Comparison of ENCODE assay signal across 18 cellular contexts in genomic region chr2:234450431-234451095, GRCh38. TPM values are rescaled to one million over a fixed set of nuclear protein-coding genes. Genes with fewer than 3 reads are reported as not detected.
DNase-seq lines count a peak whose midpoint lies in the region; ATAC-seq, FAIRE-seq and TF ChIP-seq lines count a peak whose summit lies in the region.
"Had no signal": no experiment of that assay in that cellular context is flagged by ENCODE, and none has a peak within 500 bp of the region (broad histone marks: within the 10 kb centered on the region; RNA-seq: fewer than 3 reads in every experiment).

No MANE protein-coding gene starts in this region.

- peaks cover 8% of the 10 kb centered on the region for H3K9me3 Mint-ChIP-seq in activated naive CD8-positive, alpha-beta T cell treated with anti-CD3 and anti-CD28 coated beads for 36 hours
- H3K9me3 Mint-ChIP-seq in nephron progenitor cell, result peaks cover 17% of the 10 kb centered on the region

- H4K91ac ChIP-seq in IMR-90 (ENCODE audit: insufficient read depth, low read depth, low read length), result peak overlapping the region; percentile 97

- no TSS peak for BruUV-seq in IMR-90 (replicated peaks; lab: Mats Ljungman, UMichigan)

- no peak for TF ChIP-seq RAD21 in IMR-90 (IDR thresholded peaks at IDR 0.05; ENCODE audit: low read length)

- H2AK5ac ChIP-seq in IMR-90 (ENCODE audit: low read depth, low read length), result peak overlapping the region; percentile 94; the same call in 1 of the 2 replicates

- H3K4ac ChIP-seq in IMR-90 (ENCODE audit: low read depth, low read length), result peak overlapping the region; percentile 93

- H3K14ac ChIP-seq in IMR-90 (replicated peaks; ENCODE audit: low read depth, low read length), result peak overlapping the region; percentile 83

- no CpG with 5 or more reads among the region's 5 CpGs for WGBS in IMR-90 (ENCODE audit: extremely low coverage in 2 of 2, insufficient read length in 1 of 2), 2 experiments

- peak overlapping the region; percentile 61; the same call in 1 of the 2 replicates for H4K5ac ChIP-seq in IMR-90 (ENCODE audit: low read depth, low read length)

- H3K36me3 ChIP-seq in IMR-90 (ENCODE audit: control insufficient read depth, insufficient read depth, low read length), result no peaks in the 10 kb centered on the region
- H3K36me3 ChIP-seq: esophagus squamous epithelium had no signal

- POLR2A ChIA-PET in IMR-90 (lab: Charles Lee; ENCODE audit: unreplicated experiment), result no interaction called here

- CTCF ChIA-PET in IMR-90 (lab: Yijun Ruan, JAX), result interaction anchor here (0.6 to 1.1 kb wide), 2 partner anchors 44 to 108 kb away, joined by 3 read pairs; no protein-coding TSS in a partner anchor

- H2BK5ac ChIP-seq in IMR-90 (ENCODE audit: low read depth, low read length, poor library complexity, severe bottlenecking), result peak overlapping the region; percentile 49

- in situ Hi-C loops in IMR-90 (cut with MboI; ENCODE audit: low sequenced_read_pairs), result no loop called here

- intact Hi-C loops in IMR-90 (cut with micrococcal nuclease), result no loop called here

- peaks cover 19% of the 10 kb centered on the region for H3K4me1 ChIP-seq in IMR-90 (ENCODE audit: control insufficient read depth, insufficient read depth, low read length)

- peak overlapping the region; percentile 39 for H2AK9ac ChIP-seq in IMR-90 (replicated peaks; ENCODE audit: low read depth, low read length, poor library complexity)

- H2BK20ac ChIP-seq in IMR-90 (ENCODE audit: low read depth, low read length), result peak overlapping the region; percentile 98

- H3K9ac ChIP-seq in IMR-90 (ENCODE audit: low read depth, low read length), result no peak overlapping the region

- no peak overlapping the region for H2AFZ ChIP-seq in IMR-90 (replicated peaks; ENCODE audit: low read length, poor library complexity)

- no peak for TF ChIP-seq CTCF in IMR-90 (conservative IDR thresholded peaks at IDR 0.05; ENCODE audit: low read depth, low read length)
- no peak for TF ChIP-seq CTCF in nephron progenitor cell (IDR thresholded peaks at IDR 0.05)

- TF ChIP-seq POLR2A in IMR-90 (IDR thresholded peaks at IDR 0.05; ENCODE audit: low read depth, low read length), result no peak

- H4K8ac ChIP-seq in IMR-90 (ENCODE audit: low read depth in 2 of 2, low read length in 2 of 2), result peak overlapping the region; percentile 63 to 81; a peak in 2 of 4 replicates

- H3K18ac ChIP-seq in IMR-90 (ENCODE audit: low read depth, low read length), result peak overlapping the region; percentile 62

- no peak overlapping the region for H3K4me2 ChIP-seq in IMR-90 (ENCODE audit: low read depth, low read length)

- dilution Hi-C loops in IMR-90 (cut with HindIII; ENCODE audit: low sequenced_read_pairs, unreplicated experiment), result no loop called here

- peaks cover 0 to 8% of the 10 kb centered on the region in 2 experiments; a peak in 2 of 4 replicates for H3K79me1 ChIP-seq in IMR-90 (ENCODE audit: low read depth in 1 of 2, low read length in 2 of 2)

- H3K9me1 ChIP-seq in IMR-90 (ENCODE audit: insufficient read depth, low read length), result peaks cover 18% of the 10 kb centered on the region; the same call in 1 of the 2 replicates

- peaks cover 89% of the 10 kb centered on the region for H3K36me3 Mint-ChIP-seq in activated naive CD8-positive, alpha-beta T cell treated with anti-CD3 and anti-CD28 coated beads for 36 hours
- H3K36me3 Mint-ChIP-seq in nephron progenitor cell (ENCODE audit: low read depth), result peaks cover 5% of the 10 kb centered on the region

- ATAC-seq in IMR-90 (ENCODE audit: low read depth) (no peak), HG03439 (IDR thresholded peaks at IDR 0.05; ENCODE audit: unreplicated experiment) (no peak)
- ATAC-seq: left lobe of liver, right cardiac atrium had no signal

- H3K9me3 ChIP-seq in IMR-90 (ENCODE audit: control insufficient read depth, insufficient read depth, low read length), result no peaks in the 10 kb centered on the region
- H3K9me3 ChIP-seq: esophagus squamous epithelium had no signal

- no peaks in the 10 kb centered on the region for H3K27me3 ChIP-seq in IMR-90 (ENCODE audit: control insufficient read depth, insufficient read depth, low read length)
- H3K27me3 ChIP-seq: esophagus squamous epithelium had no signal

- H3K27me3 Mint-ChIP-seq in activated naive CD8-positive, alpha-beta T cell treated with anti-CD3 and anti-CD28 coated beads for 36 hours, result no peaks in the 10 kb centered on the region
- H3K27me3 Mint-ChIP-seq in nephron progenitor cell (ENCODE audit: low read depth, poor library complexity), result no peaks in the 10 kb centered on the region

- H3K23ac ChIP-seq in IMR-90 (ENCODE audit: low read depth, low read length), result no peak overlapping the region

- DNase-seq in NCI-H146 (lab: John Stamatoyannopoulos, UW) (peak; percentile 18), NCI-H146 treated with DMSO at 0.1 percent for 48 hours (lab: John Stamatoyannopoulos, UW; ENCODE audit: unreplicated experiment) (no peak), IMR-90 (no peak), nephron progenitor cell (no peak), MV-4-11 (lab: John Stamatoyannopoulos, UW) (no peak), HTR-8/SVneo (ENCODE audit: insufficient read length, low spot score) (no peak)
- DNase-seq in activated naive CD8-positive, alpha-beta T cell treated with anti-CD3 and anti-CD28 coated beads for 36 hours, result no peak
- DNase-seq: amygdala; cortex of kidney; esophagus squamous epithelium; GF-D8; NCI-H1694 treated with DMSO at 0.1 percent for 48 hours; NCI-H748 treated with DMSO at 0.1 percent for 48 hours; right cardiac atrium; stimulated activated CD4-positive, alpha-beta T cell treated with anti-CD3 and anti-CD28 coated beads, Interleukin-4, amount 100 ng/mL, for 4 hours had no signal

- no peak overlapping the region for H3K4me3 ChIP-seq in IMR-90 (ENCODE audit: insufficient read depth, low read depth, low read length)
- H3K4me3 ChIP-seq: esophagus squamous epithelium had no signal

- peak overlapping the region; percentile 89; the same call in 2 of the 3 replicates for H2BK15ac ChIP-seq in IMR-90 (ENCODE audit: low read depth, low read length)

- H3K27ac ChIP-seq in IMR-90 (ENCODE audit: insufficient read depth, low read length), result no peak overlapping the region
- H3K27ac ChIP-seq: esophagus squamous epithelium had no signal

- H3K4me1 Mint-ChIP-seq in activated naive CD8-positive, alpha-beta T cell treated with anti-CD3 and anti-CD28 coated beads for 36 hours, result peaks cover 81% of the 10 kb centered on the region
- H3K4me1 Mint-ChIP-seq in nephron progenitor cell, result peaks cover 48% of the 10 kb centered on the region

- peak overlapping the region; percentile 98 for H2BK120ac ChIP-seq in IMR-90 (ENCODE audit: low read depth, low read length)

- FAIRE-seq in HTR-8/SVneo (lab: Jason Lieb, UNC), result no peak
- FAIRE-seq: A204.1 had no signal

- H3K56ac ChIP-seq in IMR-90 (ENCODE audit: extremely low read depth, insufficient read depth, low read length), result no peak overlapping the region

- H3K4me3 Mint-ChIP-seq in activated naive CD8-positive, alpha-beta T cell treated with anti-CD3 and anti-CD28 coated beads for 36 hours, result peak overlapping the region; percentile 88
- no peak overlapping the region for H3K4me3 Mint-ChIP-seq in nephron progenitor cell

- peak overlapping the region; percentile 94 for H3K27ac Mint-ChIP-seq in activated naive CD8-positive, alpha-beta T cell treated with anti-CD3 and anti-CD28 coated beads for 36 hours
- H3K27ac Mint-ChIP-seq in nephron progenitor cell, result peak overlapping the region; percentile 89

- H4K20me1 ChIP-seq in IMR-90 (ENCODE audit: insufficient read depth, low read length), result no peaks in the 10 kb centered on the region

TF ChIP-seq in IMR-90, 13 proteins besides CTCF, POLR2A, EP300 and RAD21:
- no peak for TF ChIP-seq MXI1 (IDR thresholded peaks at IDR 0.05; ENCODE audit: borderline replicate concordance, low read depth, low read length)
- no peak for TF ChIP-seq NFE2L2 (IDR thresholded peaks at IDR 0.05; ENCODE audit: low read depth, low read length)
- no peak for TF ChIP-seq RCOR1 (IDR thresholded peaks at IDR 0.05; ENCODE audit: insufficient replicate concordance, low read length)
- TF ChIP-seq CHD1 (IDR thresholded peaks at IDR 0.05; ENCODE audit: low read depth, low read length), result no peak
- no peak for TF ChIP-seq BHLHE40 (IDR thresholded peaks at IDR 0.05; ENCODE audit: low read depth, low read length)
- TF ChIP-seq ELK1 (IDR thresholded peaks at IDR 0.05; ENCODE audit: borderline replicate concordance, low read depth, low read length), result no peak
- TF ChIP-seq MAZ (IDR thresholded peaks at IDR 0.05; ENCODE audit: borderline replicate concordance, low read depth, low read length), result no peak
- no peak for TF ChIP-seq RFX5 (IDR thresholded peaks at IDR 0.05; ENCODE audit: low read depth, low read length)
- TF ChIP-seq SMC3 (IDR thresholded peaks at IDR 0.05; ENCODE audit: low read depth, low read length), result no peak
- TF ChIP-seq USF2 (IDR thresholded peaks at IDR 0.05; ENCODE audit: low read depth, low read length), result no peak
- no peak for TF ChIP-seq CEBPB (IDR thresholded peaks at IDR 0.05; ENCODE audit: low read depth, low read length)
- no peak for TF ChIP-seq FOS (IDR thresholded peaks at IDR 0.05; ENCODE audit: low read depth, low read length)
- no peak for TF ChIP-seq MAFK (IDR thresholded peaks at IDR 0.05; ENCODE audit: low read depth, low read length)

RNA-seq across cellular contexts. Expression of gene ARL4C, which starts 46.3 kb away (rescaled TPM):
- 7.7 and 12.5 TPM in 2 replicates for total RNA-seq in IMR-90 (2012; rRNA removed)
- polyA plus RNA-seq in IMR-90 (2012; rRNA removed), result 8.2 and 8.7 TPM in 2 replicates
- polyA plus RNA-seq in IMR-90 (2012; cell fraction: cytosol; rRNA removed), result 4.8 and 7.4 TPM in 2 replicates
- polyA plus RNA-seq in IMR-90 (2012; cell fraction: nucleus; rRNA removed; ENCODE audit: low replicate concordance), result 6.5 and 6.7 TPM in 2 replicates
- total RNA-seq in activated naive CD8-positive, alpha-beta T cell treated with anti-CD3 and anti-CD28 coated beads for 36 hours, result 10 to 100 TPM; 65.1 to 65.5 TPM
